ENCODE assay signal across 20 cellular contexts in genomic region chr2:31947871-31948270, GRCh38.
DNase-seq lines count a peak whose midpoint lies in the region; ATAC-seq, FAIRE-seq and TF ChIP-seq lines count a peak whose summit lies in the region.
"Had no signal": no experiment of that assay in that cellular context is flagged by ENCODE, and none has a peak within 500 bp of the region (broad histone marks: within the 10 kb centered on the region; RNA-seq: fewer than 3 reads in every experiment).

No MANE protein-coding gene starts in this region.

- H3K36me3 Mint-ChIP-seq in WTC11 (peaks cover 5% of the 10 kb centered on the region; the same call in 1 of the 2 replicates), progenitor cell of endocrine pancreas (ENCODE audit: insufficient read depth) (peaks cover 3% of the 10 kb centered on the region)

- TF ChIP-seq POLR2A in GM12891 (IDR thresholded peaks at IDR 0.05; ENCODE audit: low read depth, low read length) (no peak), GM12892 (IDR thresholded peaks at IDR 0.05; ENCODE audit: low read depth, low read length) (no peak)

- no peaks in the 10 kb centered on the region for H3K36me3 ChIP-seq in hepatocyte (replicated peaks; ENCODE audit: insufficient read depth, low read depth)

- no peaks in the 10 kb centered on the region for H3K9me3 ChIP-seq in hepatocyte (ENCODE audit: low read depth)
- H3K9me3 ChIP-seq: BE2C had no signal

- no peaks in the 10 kb centered on the region for H3K9me2 ChIP-seq in hepatocyte (replicated peaks; ENCODE audit: insufficient read depth)

- FAIRE-seq in GM12891 (lab: Jason Lieb, UNC) (peak; percentile 20), GM12892 (lab: Jason Lieb, UNC) (no peak)
- FAIRE-seq: A204.1, G401.6, HepG2, HTR-8/SVneo had no signal

- 79% methylated on average over 2 of the region's 2 CpGs for WGBS in hepatocyte (ENCODE audit: low lambda C conversion rate, missing lambda C conversion rate)

- no peaks in the 10 kb centered on the region for H3K27me3 ChIP-seq in hepatocyte
- H3K27me3 ChIP-seq: BE2C had no signal

- CTCF ChIA-PET in WTC11 (lab: Charles Lee), result interaction anchor here (0.7 kb wide), 1 partner anchor 835 kb away, joined by 3 read pairs; no protein-coding TSS in a partner anchor

- H3K4me1 Mint-ChIP-seq in WTC11 (peaks cover 16% of the 10 kb centered on the region), progenitor cell of endocrine pancreas (ENCODE audit: low read depth) (peaks cover 12% of the 10 kb centered on the region)

- no peak overlapping the region for H3K4me3 ChIP-seq in hepatocyte

- TF ChIP-seq CTCF in WTC11 (IDR thresholded peaks at IDR 0.05) (no peak), hepatocyte (IDR thresholded peaks at IDR 0.05; ENCODE audit: poor library complexity) (no peak), progenitor cell of endocrine pancreas (IDR thresholded peaks at IDR 0.05; ENCODE audit: unreplicated experiment) (no peak)

- H2AFZ ChIP-seq in hepatocyte, result no peak overlapping the region

- H3K79me2 ChIP-seq in hepatocyte, result peaks cover 99% of the 10 kb centered on the region

- no peaks in the 10 kb centered on the region for H3K4me1 ChIP-seq in hepatocyte (ENCODE audit: insufficient read depth)
- H3K4me1 ChIP-seq: BE2C had no signal

- intact Hi-C loops in left colon (cut with DNase I, micrococcal nuclease), result no loop called here

- no peaks in the 10 kb centered on the region for H3K27me3 Mint-ChIP-seq in WTC11 (ENCODE audit: low read depth)
- no peaks in the 10 kb centered on the region for H3K27me3 Mint-ChIP-seq in progenitor cell of endocrine pancreas
- H3K27me3 Mint-ChIP-seq: CD4-positive, alpha-beta memory T cell had no signal

- peak overlapping the region; percentile 8 for H3K27ac ChIP-seq in hepatocyte
- H3K27ac ChIP-seq: C4-2B had no signal

- peaks cover 18% of the 10 kb centered on the region for H4K20me1 ChIP-seq in hepatocyte (ENCODE audit: insufficient read depth, poor library complexity, severe bottlenecking)

- DNase-seq in GM12891 (ENCODE audit: insufficient read length, low spot score), result no peak
- no peak for DNase-seq in WTC11 (ENCODE audit: low spot score)
- peak; percentile 6 for DNase-seq in hepatocyte (ENCODE audit: low spot score)
- DNase-seq in progenitor cell of endocrine pancreas (ENCODE audit: low spot score, unreplicated experiment), result no peak
- no peak for DNase-seq in foreskin melanocyte
- DNase-seq in GM12892 (ENCODE audit: insufficient read length), result no peak
- no peak for DNase-seq in left colon
- DNase-seq: BE2C; CD4-positive, alpha-beta memory T cell; DMS153; DMS79 treated with DMSO at 0.1 percent for 48 hours; EL; GOT3; H9 had no signal

- no peaks in the 10 kb centered on the region for H3K9me3 Mint-ChIP-seq in WTC11
- no peaks in the 10 kb centered on the region for H3K9me3 Mint-ChIP-seq in progenitor cell of endocrine pancreas (ENCODE audit: low read depth)
- H3K9me3 Mint-ChIP-seq: CD4-positive, alpha-beta memory T cell; H9 had no signal

- H3K27ac Mint-ChIP-seq in WTC11 (peak overlapping the region; percentile 63; the same call in 1 of the 2 replicates), progenitor cell of endocrine pancreas (peak overlapping the region; percentile 22)
- H3K27ac Mint-ChIP-seq: CD4-positive, alpha-beta memory T cell had no signal

- H3K4me2 ChIP-seq in hepatocyte, result peak overlapping the region; percentile 6

- H3K4me3 Mint-ChIP-seq in WTC11, result no peak overlapping the region
- no peak overlapping the region for H3K4me3 Mint-ChIP-seq in progenitor cell of endocrine pancreas (ENCODE audit: low read depth)
- H3K4me3 Mint-ChIP-seq: CD4-positive, alpha-beta memory T cell; H9 had no signal

- POLR2A ChIA-PET in WTC11 (lab: Charles Lee), result no interaction called here

- ATAC-seq in WTC11 (no peak), HG02623 (IDR thresholded peaks at IDR 0.05; ENCODE audit: unreplicated experiment) (no peak), left colon (no peak)
- ATAC-seq: HepG2 had no signal

TF ChIP-seq in GM12891, 5 proteins besides CTCF, POLR2A, EP300 and RAD21:
- TF ChIP-seq PAX5 (IDR thresholded peaks at IDR 0.05; ENCODE audit: insufficient read depth, low read length, severe bottlenecking), result no peak
- no peak for TF ChIP-seq POLR2AphosphoS5 (IDR thresholded peaks at IDR 0.05; ENCODE audit: low read depth, low read length)
- TF ChIP-seq TAF1 (IDR thresholded peaks at IDR 0.05; ENCODE audit: low read depth, low read length), result no peak
- no peak for TF ChIP-seq SPI1 (IDR thresholded peaks at IDR 0.05; ENCODE audit: low read depth, low read length)
- no peak for TF ChIP-seq POU2F2 (IDR thresholded peaks at IDR 0.05; ENCODE audit: low read depth, low read length)

TF ChIP-seq in WTC11, 78 proteins besides CTCF, POLR2A, EP300 and RAD21 (continues in another document):
- TF ChIP-seq ZNF396 (CRISPR knock-in tag; IDR thresholded peaks at IDR 0.05; ENCODE audit: borderline replicate concordance), result no peak
- no peak for TF ChIP-seq JUN (CRISPR knock-in tag; IDR thresholded peaks at IDR 0.05)
- TF ChIP-seq, protein P1, sequence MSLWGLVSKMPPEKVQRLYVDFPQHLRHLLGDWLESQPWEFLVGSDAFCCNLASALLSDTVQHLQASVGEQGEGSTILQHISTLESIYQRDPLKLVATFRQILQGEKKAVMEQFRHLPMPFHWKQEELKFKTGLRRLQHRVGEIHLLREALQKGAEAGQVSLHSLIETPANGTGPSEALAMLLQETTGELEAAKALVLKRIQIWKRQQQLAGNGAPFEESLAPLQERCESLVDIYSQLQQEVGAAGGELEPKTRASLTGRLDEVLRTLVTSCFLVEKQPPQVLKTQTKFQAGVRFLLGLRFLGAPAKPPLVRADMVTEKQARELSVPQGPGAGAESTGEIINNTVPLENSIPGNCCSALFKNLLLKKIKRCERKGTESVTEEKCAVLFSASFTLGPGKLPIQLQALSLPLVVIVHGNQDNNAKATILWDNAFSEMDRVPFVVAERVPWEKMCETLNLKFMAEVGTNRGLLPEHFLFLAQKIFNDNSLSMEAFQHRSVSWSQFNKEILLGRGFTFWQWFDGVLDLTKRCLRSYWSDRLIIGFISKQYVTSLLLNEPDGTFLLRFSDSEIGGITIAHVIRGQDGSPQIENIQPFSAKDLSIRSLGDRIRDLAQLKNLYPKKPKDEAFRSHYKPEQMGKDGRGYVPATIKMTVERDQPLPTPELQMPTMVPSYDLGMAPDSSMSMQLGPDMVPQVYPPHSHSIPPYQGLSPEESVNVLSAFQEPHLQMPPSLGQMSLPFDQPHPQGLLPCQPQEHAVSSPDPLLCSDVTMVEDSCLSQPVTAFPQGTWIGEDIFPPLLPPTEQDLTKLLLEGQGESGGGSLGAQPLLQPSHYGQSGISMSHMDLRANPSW (CRISPR knock-in tag; conservative IDR thresholded peaks at IDR 0.05; ENCODE audit: low read depth), result no peak
- no peak for TF ChIP-seq ZNF219 (CRISPR knock-in tag; IDR thresholded peaks at IDR 0.05; ENCODE audit: borderline replicate concordance)
- TF ChIP-seq AFF4 (CRISPR knock-in tag; IDR thresholded peaks at IDR 0.05; ENCODE audit: borderline replicate concordance), result no peak
- TF ChIP-seq SMAD4 (CRISPR knock-in tag; IDR thresholded peaks at IDR 0.05), result no peak
- no peak for TF ChIP-seq NFE2L1 (CRISPR knock-in tag; IDR thresholded peaks at IDR 0.05)
- TF ChIP-seq NFATC4 (CRISPR knock-in tag; IDR thresholded peaks at IDR 0.05), result no peak
- TF ChIP-seq, protein P2, sequence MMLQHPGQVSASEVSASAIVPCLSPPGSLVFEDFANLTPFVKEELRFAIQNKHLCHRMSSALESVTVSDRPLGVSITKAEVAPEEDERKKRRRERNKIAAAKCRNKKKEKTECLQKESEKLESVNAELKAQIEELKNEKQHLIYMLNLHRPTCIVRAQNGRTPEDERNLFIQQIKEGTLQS (CRISPR knock-in tag; conservative IDR thresholded peaks at IDR 0.05), result no peak
- TF ChIP-seq TCF7 (CRISPR knock-in tag; IDR thresholded peaks at IDR 0.05; ENCODE audit: low read depth), result no peak
- TF ChIP-seq CBFB (CRISPR knock-in tag; IDR thresholded peaks at IDR 0.05; ENCODE audit: low read depth), result no peak
- TF ChIP-seq, protein P3, sequence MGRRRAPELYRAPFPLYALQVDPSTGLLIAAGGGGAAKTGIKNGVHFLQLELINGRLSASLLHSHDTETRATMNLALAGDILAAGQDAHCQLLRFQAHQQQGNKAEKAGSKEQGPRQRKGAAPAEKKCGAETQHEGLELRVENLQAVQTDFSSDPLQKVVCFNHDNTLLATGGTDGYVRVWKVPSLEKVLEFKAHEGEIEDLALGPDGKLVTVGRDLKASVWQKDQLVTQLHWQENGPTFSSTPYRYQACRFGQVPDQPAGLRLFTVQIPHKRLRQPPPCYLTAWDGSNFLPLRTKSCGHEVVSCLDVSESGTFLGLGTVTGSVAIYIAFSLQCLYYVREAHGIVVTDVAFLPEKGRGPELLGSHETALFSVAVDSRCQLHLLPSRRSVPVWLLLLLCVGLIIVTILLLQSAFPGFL (CRISPR knock-in tag; IDR thresholded peaks at IDR 0.05; ENCODE audit: borderline replicate concordance), result no peak
- no peak for TF ChIP-seq ZNF671 (CRISPR knock-in tag; IDR thresholded peaks at IDR 0.05)
- TF ChIP-seq ZNF263 (CRISPR knock-in tag; IDR thresholded peaks at IDR 0.05; ENCODE audit: low read depth), result no peak
- no peak for TF ChIP-seq ZNF121 (CRISPR knock-in tag; IDR thresholded peaks at IDR 0.05)
- no peak for TF ChIP-seq TP53 (CRISPR knock-in tag; IDR thresholded peaks at IDR 0.05)
